Comparison of ENCODE assay signal across 10 cellular contexts in genomic region chr3:197309528-197310361, GRCh38. TPM values are rescaled to one million over a fixed set of nuclear protein-coding genes. Genes with fewer than 3 reads are reported as not detected.
DNase-seq lines count a peak whose midpoint lies in the region; ATAC-seq and TF ChIP-seq lines count a peak whose summit lies in the region.
"Had no signal": no experiment of that assay in that cellular context is flagged by ENCODE, and none has a peak within 500 bp of the region (broad histone marks: within the 10 kb centered on the region; RNA-seq: fewer than 3 reads in every experiment).

No MANE protein-coding gene starts in this region.

- H3K9me2 ChIP-seq in PC-3 (replicated peaks; ENCODE audit: low read length) = no peaks in the 10 kb centered on the region

- DNase-seq in GM03348 (ENCODE audit: low spot score) = peak; percentile 79
- DNase-seq in PC-3 = peak; percentile 89
- peak; percentile 26 for DNase-seq in pons (ENCODE audit: low spot score)
- DNase-seq in NCI-H2196 treated with DMSO at 0.1 percent for 48 hours (lab: John Stamatoyannopoulos, UW; ENCODE audit: unreplicated experiment) = no peak
- no peak for DNase-seq in superior temporal gyrus (ENCODE audit: extremely low spot score)
- DNase-seq in BE2C = no peak
- DNase-seq: NCI-H524 treated with DMSO at 0.1 percent for 48 hours had no signal

- no peaks in the 10 kb centered on the region for H3K27me3 ChIP-seq in PC-3 (ENCODE audit: low read length)
- H3K27me3 ChIP-seq in esophagus (ENCODE audit: control insufficient read depth in 1 of 2, insufficient read depth in 2 of 2, low read length in 2 of 2) = no peaks in the 10 kb centered on the region
- H3K27me3 ChIP-seq in BE2C = no peaks in the 10 kb centered on the region
- H3K27me3 ChIP-seq: cardiac muscle cell had no signal

- peak overlapping the region; percentile 77 for H3K4me2 ChIP-seq in PC-3 (ENCODE audit: low read length)

- CTCF ChIA-PET in PC-3 (lab: Charles Lee) = interaction anchor here (0.6 kb wide), 1 partner anchor 21 kb away, joined by 3 read pairs; no protein-coding TSS in a partner anchor

- no peak for TF ChIP-seq CTCF in PC-3 (conservative IDR thresholded peaks at IDR 0.05; ENCODE audit: low read depth, low read length)
- no peak for TF ChIP-seq CTCF in BE2C (IDR thresholded peaks at IDR 0.05; ENCODE audit: low read depth, low read length)

- H3K9ac ChIP-seq in PC-3 (ENCODE audit: low read length) = peak overlapping the region; percentile 39

- POLR2A ChIA-PET in PC-3 (lab: Charles Lee; ENCODE audit: unreplicated experiment) = interaction anchor here (0.6 to 1.2 kb wide), 3 partner anchors 11 to 149 kb away, joined by 3 to 20 read pairs (median 3); partner anchors contain the start of gene DLG1

- intact Hi-C loops in PC-3 (cut with micrococcal nuclease) = loop anchor here (1.0 kb wide), 1 partner anchor 10 kb away; no protein-coding TSS in a partner anchor

- no peaks in the 10 kb centered on the region for H4K20me1 ChIP-seq in PC-3 (ENCODE audit: low read length)

- H3K4me1 ChIP-seq in PC-3 (ENCODE audit: insufficient read depth, low read length) (peaks cover 60% of the 10 kb centered on the region), esophagus (ENCODE audit: control insufficient read depth in 2 of 2, insufficient read depth in 2 of 2, low read length in 1 of 2) (peaks cover 0 to 2% of the 10 kb centered on the region in 2 donors), BE2C (no peaks in the 10 kb centered on the region)

- 23 to 34% methylated on average over 5 of the region's 5 CpGs for WGBS in esophagus, 2 donors

- TSS peak; percentile 48 for BruUV-seq in PC-3 (replicated peaks; lab: Mats Ljungman, UMichigan)

- H2AFZ ChIP-seq in PC-3 (ENCODE audit: low read length) = peak overlapping the region; percentile 63; the same call in 1 of the 2 replicates

- H3K4me3 ChIP-seq in PC-3 (ENCODE audit: low read length) (peak overlapping the region; percentile 31), esophagus (ENCODE audit: low read depth in 1 of 2, low read length in 2 of 2) (no peak overlapping the region), BE2C (ENCODE audit: low read depth, low read length) (no peak overlapping the region)
- H3K4me3 ChIP-seq: cardiac muscle cell had no signal

- peak; percentile 65 for ATAC-seq in PC-3
- ATAC-seq in HG03442 (IDR thresholded peaks at IDR 0.05; ENCODE audit: unreplicated experiment) = no peak

- H3F3A ChIP-seq in PC-3 (ENCODE audit: low read length, unreplicated experiment) = peaks cover 6% of the 10 kb centered on the region

- H3K27ac ChIP-seq in PC-3 (ENCODE audit: low read length) (peak overlapping the region; percentile 83), esophagus (ENCODE audit: low read depth in 2 of 2, low read length in 1 of 2) (peak overlapping the region; percentile 54 to 79)
- H3K27ac ChIP-seq: cardiac muscle cell had no signal

- no peaks in the 10 kb centered on the region for H3K79me2 ChIP-seq in PC-3 (ENCODE audit: low read length)

- H3K36me3 ChIP-seq in PC-3 (ENCODE audit: low read depth, low read length) (no peaks in the 10 kb centered on the region), esophagus (ENCODE audit: control insufficient read depth in 2 of 2, insufficient read depth in 2 of 2, low read length in 1 of 2) (no peaks in the 10 kb centered on the region), BE2C (no peaks in the 10 kb centered on the region)
- H3K36me3 ChIP-seq: cardiac muscle cell had no signal

- no peaks in the 10 kb centered on the region for H3K9me3 ChIP-seq in PC-3 (ENCODE audit: low read length)
- no peaks in the 10 kb centered on the region for H3K9me3 ChIP-seq in esophagus (ENCODE audit: control insufficient read depth in 2 of 2, insufficient read depth in 1 of 2, low read depth in 1 of 2, low read length in 1 of 2)
- no peaks in the 10 kb centered on the region for H3K9me3 ChIP-seq in BE2C

RNA-seq across cellular contexts. Expression of gene DLG1, which starts 11.3 kb away (rescaled TPM):
- total RNA-seq in PC-3 (2014; rRNA removed) = 60.8 and 77.8 TPM in 2 replicates
- polyA plus RNA-seq in esophagus = 10 to 100 TPM; 39.4 to 40.7 TPM
- polyA plus RNA-seq in BE2C (2012; ENCODE audit: insufficient read depth, insufficient read length, low read depth) = 24.6 TPM

Comparison
In these comparisons a context has a peak if more than half of its experiments do, and no peak if none do; other contexts are left out.
1. DNase-seq: peak in GM03348 (single experiment), PC-3 (single experiment) and pons (single experiment); none in NCI-H2196 treated with DMSO at 0.1 percent for 48 hours (single experiment), superior temporal gyrus (single experiment) and BE2C (single experiment).